Comparison of ENCODE assay signal across 17 cellular contexts in the genomic region with DNA sequence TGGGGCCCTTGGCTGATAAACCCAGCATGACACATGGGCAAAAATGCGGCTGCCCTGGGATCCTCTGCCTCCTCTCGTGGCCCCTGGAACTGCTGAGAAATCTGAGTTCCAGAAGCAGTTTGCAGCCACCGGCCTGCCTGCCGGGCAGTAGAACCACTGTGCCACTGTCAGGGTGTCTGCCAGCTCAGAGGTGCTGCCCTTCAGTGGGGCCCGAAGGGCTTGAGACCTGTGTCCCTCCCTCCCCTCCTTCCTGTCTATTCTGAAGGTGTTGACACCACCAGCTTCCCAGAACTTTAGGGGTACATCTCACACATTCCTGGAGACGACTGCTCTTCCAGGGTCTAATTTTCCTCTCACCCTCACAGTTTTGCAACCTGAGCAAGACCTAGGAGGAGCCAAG.
DNase-seq lines count a peak whose midpoint lies in the region; ATAC-seq and TF ChIP-seq lines count a peak whose summit lies in the region.
"Had no signal": no experiment of that assay in that cellular context is flagged by ENCODE, and none has a peak within 500 bp of the region (broad histone marks: within the 10 kb centered on the region; RNA-seq: fewer than 3 reads in every experiment).

No MANE protein-coding gene starts in this region.

- peak overlapping the region; percentile 69 for H3K4me3 Mint-ChIP-seq in T-helper 2 cell treated with Interferon-gamma antibody and Interleukin-4, amounts not matched to agents 5 μg/mL and 100 μg/mL, for 36 hours
- peak overlapping the region in 2 of 3 donors; percentile 52 to 67 for H3K4me3 Mint-ChIP-seq in T-cell
- H3K4me3 Mint-ChIP-seq in effector memory CD8-positive, alpha-beta T cell, result peak overlapping the region; percentile 62 to 71

- H3K27me3 Mint-ChIP-seq in T-helper 2 cell treated with Interferon-gamma antibody and Interleukin-4, amounts not matched to agents 5 μg/mL and 100 μg/mL, for 36 hours (ENCODE audit: low read depth), result peaks cover 32% of the 10 kb centered on the region
- H3K27me3 Mint-ChIP-seq in T-cell, result no peaks in the 10 kb centered on the region
- peaks cover 0 to 4% of the 10 kb centered on the region in 2 donors for H3K27me3 Mint-ChIP-seq in effector memory CD8-positive, alpha-beta T cell

- no peak for TF ChIP-seq CTCF in neutrophil (IDR thresholded peaks at IDR 0.05)

- H3K36me3 ChIP-seq in neutrophil, result no peaks in the 10 kb centered on the region
- H3K36me3 ChIP-seq: BE2C, left lung had no signal

- ATAC-seq in T-cell (replicated peaks in 1 of 4) (peak in 3 of 4 experiments; percentile 15 to 20 (median 17)), HG03196 (IDR thresholded peaks at IDR 0.05; ENCODE audit: unreplicated experiment) (no peak)
- ATAC-seq in effector memory CD8-positive, alpha-beta T cell (replicated peaks), result peak; percentile 35
- ATAC-seq: HCT116 had no signal

- peaks cover 7% of the 10 kb centered on the region for H3K9me3 Mint-ChIP-seq in T-helper 2 cell treated with Interferon-gamma antibody and Interleukin-4, amounts not matched to agents 5 μg/mL and 100 μg/mL, for 36 hours
- peaks cover 0 to 5% (median 0%) of the 10 kb centered on the region in 3 donors for H3K9me3 Mint-ChIP-seq in T-cell
- no peaks in the 10 kb centered on the region for H3K9me3 Mint-ChIP-seq in effector memory CD8-positive, alpha-beta T cell

- H3K9me3 ChIP-seq in neutrophil, result no peaks in the 10 kb centered on the region
- H3K9me3 ChIP-seq: BE2C had no signal

- no peak overlapping the region for H3K4me3 ChIP-seq in neutrophil (ENCODE audit: low read depth in 1 of 2, low read length in 1 of 2)
- H3K4me3 ChIP-seq: K562, left lung had no signal

- H3K27me3 ChIP-seq in neutrophil, result no peaks in the 10 kb centered on the region
- H3K27me3 ChIP-seq: BE2C, left lung had no signal

- CTCF ChIA-PET in T-cell (lab: Charles Lee), result interaction anchor here in 1 of 2 donors (0.5 kb wide), 1 partner anchor 307 kb away, joined by 4 read pairs; no protein-coding TSS in a partner anchor

- DNase-seq in T-helper 2 cell treated with Interferon-gamma antibody and Interleukin-4, amounts not matched to agents 5 μg/mL and 100 μg/mL, for 36 hours (ENCODE audit: low spot score), result no peak
- no peak for DNase-seq in T-helper 2 cell
- DNase-seq in T-cell, result peak in 1 of 34 experiments; percentile 19
- no peak for DNase-seq in effector memory CD8-positive, alpha-beta T cell
- DNase-seq in stimulated activated CD4-positive, alpha-beta T cell treated with anti-CD3 and anti-CD28 coated beads, Interleukin-4, amount 100 ng/mL, for 24 hours, result no peak
- no peak for DNase-seq in NCI-H2029 treated with DMSO at 0.1 percent for 48 hours (lab: John Stamatoyannopoulos, UW)
- DNase-seq: 8988T, BE2C, dermis blood vessel endothelial cell, left lung, NCI-H2029, NCI-H446 treated with DMSO at 0.1 percent for 48 hours, RPMI8226 had no signal

- peaks cover 4% of the 10 kb centered on the region for H3K36me3 Mint-ChIP-seq in T-helper 2 cell treated with Interferon-gamma antibody and Interleukin-4, amounts not matched to agents 5 μg/mL and 100 μg/mL, for 36 hours (ENCODE audit: low read depth)
- no peaks in the 10 kb centered on the region for H3K36me3 Mint-ChIP-seq in T-cell
- no peaks in the 10 kb centered on the region for H3K36me3 Mint-ChIP-seq in effector memory CD8-positive, alpha-beta T cell (ENCODE audit: insufficient read depth)

- H3K4me1 Mint-ChIP-seq in T-helper 2 cell treated with Interferon-gamma antibody and Interleukin-4, amounts not matched to agents 5 μg/mL and 100 μg/mL, for 36 hours (ENCODE audit: low read depth), result peaks cover 36% of the 10 kb centered on the region
- H3K4me1 Mint-ChIP-seq in T-cell, result peaks cover 75 to 92% (median 82%) of the 10 kb centered on the region in 3 donors
- H3K4me1 Mint-ChIP-seq in effector memory CD8-positive, alpha-beta T cell (ENCODE audit: low read depth in 2 of 2), result peaks cover 25 to 34% of the 10 kb centered on the region in 2 donors

- POLR2A ChIA-PET in T-cell (lab: Charles Lee), result interaction anchor here in 1 of 2 donors (0.7 kb wide), 1 partner anchor 102 kb away, joined by 3 read pairs; no protein-coding TSS in a partner anchor

- H3K27ac Mint-ChIP-seq in T-helper 2 cell treated with Interferon-gamma antibody and Interleukin-4, amounts not matched to agents 5 μg/mL and 100 μg/mL, for 36 hours, result peak overlapping the region; percentile 88
- H3K27ac Mint-ChIP-seq in T-cell, result peak overlapping the region; percentile 99
- peak overlapping the region; percentile 93 to 94 for H3K27ac Mint-ChIP-seq in effector memory CD8-positive, alpha-beta T cell

- H3K4me1 ChIP-seq in neutrophil (ENCODE audit: control insufficient read depth in 1 of 2, insufficient read depth in 1 of 2, low read depth in 1 of 2, low read length in 1 of 2), result peaks cover 14 to 17% of the 10 kb centered on the region in 2 experiments
- H3K4me1 ChIP-seq: BE2C had no signal

- H3K27ac ChIP-seq in neutrophil, result peak overlapping the region; percentile 66
